Comparison of ENCODE assay signal across 1 cellular context in genomic region chr20:44354979-44355502, GRCh38.
TF ChIP-seq lines count a peak whose summit lies in the region.

No MANE protein-coding gene starts in this region.

TF ChIP-seq in HepG2, 621 proteins besides CTCF, POLR2A, EP300 and RAD21 (continued from another document and continues in another):
- no peak; the same call in 1 of the 2 replicates for TF ChIP-seq ZNF431 (CRISPR knock-in tag; IDR thresholded peaks at IDR 0.05; ENCODE audit: borderline replicate concordance, low read depth)
- no peak for TF ChIP-seq KDM3A (CRISPR knock-in tag; IDR thresholded peaks at IDR 0.05; ENCODE audit: low read depth)
- no peak for TF ChIP-seq ZBTB38 (CRISPR knock-in tag; IDR thresholded peaks at IDR 0.05)
- TF ChIP-seq ELF1 (CRISPR knock-in tag; IDR thresholded peaks at IDR 0.05), result 0 out of 2 replicates have a peak, but pooled peaks have one; percentile 53
- no peak for TF ChIP-seq BCL6 (CRISPR knock-in tag; IDR thresholded peaks at IDR 0.05)
- TF ChIP-seq ZNF605 (CRISPR knock-in tag; IDR thresholded peaks at IDR 0.05), result no peak
- TF ChIP-seq MLLT10 (CRISPR knock-in tag; IDR thresholded peaks at IDR 0.05), result no peak
- no peak for TF ChIP-seq LBX2 (CRISPR knock-in tag; IDR thresholded peaks at IDR 0.05; ENCODE audit: borderline replicate concordance)
- no peak for TF ChIP-seq TOE1 (CRISPR knock-in tag; IDR thresholded peaks at IDR 0.05)
- TF ChIP-seq ZNF674 (CRISPR knock-in tag; IDR thresholded peaks at IDR 0.05; ENCODE audit: low read depth), result no peak
- TF ChIP-seq KDM2A (CRISPR knock-in tag; IDR thresholded peaks at IDR 0.05; ENCODE audit: borderline replicate concordance, low read depth), result no peak
- no peak for TF ChIP-seq HNRNPUL1 (IDR thresholded peaks at IDR 0.05; ENCODE audit: low read depth, low read length)
- TF ChIP-seq BATF2 (CRISPR knock-in tag; IDR thresholded peaks at IDR 0.05), result no peak
- TF ChIP-seq SKI (IDR thresholded peaks at IDR 0.05; ENCODE audit: partially characterized antibody), result no peak
- TF ChIP-seq ZMYM4 (CRISPR knock-in tag; IDR thresholded peaks at IDR 0.05), result no peak
- TF ChIP-seq ZBTB20 (CRISPR knock-in tag; IDR thresholded peaks at IDR 0.05; ENCODE audit: borderline replicate concordance, low read depth), result no peak
- TF ChIP-seq BRD4 (CRISPR knock-in tag; IDR thresholded peaks at IDR 0.05), result no peak
- TF ChIP-seq, protein P1, sequence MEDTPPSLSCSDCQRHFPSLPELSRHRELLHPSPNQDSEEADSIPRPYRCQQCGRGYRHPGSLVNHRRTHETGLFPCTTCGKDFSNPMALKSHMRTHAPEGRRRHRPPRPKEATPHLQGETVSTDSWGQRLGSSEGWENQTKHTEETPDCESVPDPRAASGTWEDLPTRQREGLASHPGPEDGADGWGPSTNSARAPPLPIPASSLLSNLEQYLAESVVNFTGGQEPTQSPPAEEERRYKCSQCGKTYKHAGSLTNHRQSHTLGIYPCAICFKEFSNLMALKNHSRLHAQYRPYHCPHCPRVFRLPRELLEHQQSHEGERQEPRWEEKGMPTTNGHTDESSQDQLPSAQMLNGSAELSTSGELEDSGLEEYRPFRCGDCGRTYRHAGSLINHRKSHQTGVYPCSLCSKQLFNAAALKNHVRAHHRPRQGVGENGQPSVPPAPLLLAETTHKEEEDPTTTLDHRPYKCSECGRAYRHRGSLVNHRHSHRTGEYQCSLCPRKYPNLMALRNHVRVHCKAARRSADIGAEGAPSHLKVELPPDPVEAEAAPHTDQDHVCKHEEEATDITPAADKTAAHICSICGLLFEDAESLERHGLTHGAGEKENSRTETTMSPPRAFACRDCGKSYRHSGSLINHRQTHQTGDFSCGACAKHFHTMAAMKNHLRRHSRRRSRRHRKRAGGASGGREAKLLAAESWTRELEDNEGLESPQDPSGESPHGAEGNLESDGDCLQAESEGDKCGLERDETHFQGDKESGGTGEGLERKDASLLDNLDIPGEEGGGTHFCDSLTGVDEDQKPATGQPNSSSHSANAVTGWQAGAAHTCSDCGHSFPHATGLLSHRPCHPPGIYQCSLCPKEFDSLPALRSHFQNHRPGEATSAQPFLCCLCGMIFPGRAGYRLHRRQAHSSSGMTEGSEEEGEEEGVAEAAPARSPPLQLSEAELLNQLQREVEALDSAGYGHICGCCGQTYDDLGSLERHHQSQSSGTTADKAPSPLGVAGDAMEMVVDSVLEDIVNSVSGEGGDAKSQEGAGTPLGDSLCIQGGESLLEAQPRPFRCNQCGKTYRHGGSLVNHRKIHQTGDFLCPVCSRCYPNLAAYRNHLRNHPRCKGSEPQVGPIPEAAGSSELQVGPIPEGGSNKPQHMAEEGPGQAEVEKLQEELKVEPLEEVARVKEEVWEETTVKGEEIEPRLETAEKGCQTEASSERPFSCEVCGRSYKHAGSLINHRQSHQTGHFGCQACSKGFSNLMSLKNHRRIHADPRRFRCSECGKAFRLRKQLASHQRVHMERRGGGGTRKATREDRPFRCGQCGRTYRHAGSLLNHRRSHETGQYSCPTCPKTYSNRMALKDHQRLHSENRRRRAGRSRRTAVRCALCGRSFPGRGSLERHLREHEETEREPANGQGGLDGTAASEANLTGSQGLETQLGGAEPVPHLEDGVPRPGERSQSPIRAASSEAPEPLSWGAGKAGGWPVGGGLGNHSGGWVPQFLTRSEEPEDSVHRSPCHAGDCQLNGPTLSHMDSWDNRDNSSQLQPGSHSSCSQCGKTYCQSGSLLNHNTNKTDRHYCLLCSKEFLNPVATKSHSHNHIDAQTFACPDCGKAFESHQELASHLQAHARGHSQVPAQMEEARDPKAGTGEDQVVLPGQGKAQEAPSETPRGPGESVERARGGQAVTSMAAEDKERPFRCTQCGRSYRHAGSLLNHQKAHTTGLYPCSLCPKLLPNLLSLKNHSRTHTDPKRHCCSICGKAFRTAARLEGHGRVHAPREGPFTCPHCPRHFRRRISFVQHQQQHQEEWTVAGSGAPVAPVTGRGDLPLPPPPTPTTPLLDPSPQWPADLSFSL (CRISPR knock-in tag; IDR thresholded peaks at IDR 0.05), result no peak
- TF ChIP-seq ZNF556 (CRISPR knock-in tag; IDR thresholded peaks at IDR 0.05; ENCODE audit: borderline replicate concordance), result no peak
- no peak for TF ChIP-seq ATF6 (CRISPR knock-in tag; conservative IDR thresholded peaks at IDR 0.05)
- TF ChIP-seq ZNF598 (CRISPR knock-in tag; IDR thresholded peaks at IDR 0.05; ENCODE audit: borderline replicate concordance), result no peak
- peak; percentile 61 for TF ChIP-seq ASH2L (IDR thresholded peaks at IDR 0.05; ENCODE audit: insufficient read length, low read depth, low read length)
- TF ChIP-seq GTF2F1 (IDR thresholded peaks at IDR 0.05; ENCODE audit: low read length), result no peak
- TF ChIP-seq, protein P2, sequence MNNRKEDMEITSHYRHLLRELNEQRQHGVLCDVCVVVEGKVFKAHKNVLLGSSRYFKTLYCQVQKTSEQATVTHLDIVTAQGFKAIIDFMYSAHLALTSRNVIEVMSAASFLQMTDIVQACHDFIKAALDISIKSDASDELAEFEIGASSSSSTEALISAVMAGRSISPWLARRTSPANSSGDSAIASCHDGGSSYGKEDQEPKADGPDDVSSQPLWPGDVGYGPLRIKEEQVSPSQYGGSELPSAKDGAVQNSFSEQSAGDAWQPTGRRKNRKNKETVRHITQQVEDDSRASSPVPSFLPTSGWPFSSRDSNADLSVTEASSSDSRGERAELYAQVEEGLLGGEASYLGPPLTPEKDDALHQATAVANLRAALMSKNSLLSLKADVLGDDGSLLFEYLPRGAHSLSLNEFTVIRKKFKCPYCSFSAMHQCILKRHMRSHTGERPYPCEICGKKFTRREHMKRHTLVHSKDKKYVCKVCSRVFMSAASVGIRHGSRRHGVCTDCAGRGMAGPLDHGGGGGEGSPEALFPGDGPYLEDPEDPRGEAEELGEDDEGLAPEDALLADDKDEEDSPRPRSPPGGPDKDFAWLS (CRISPR knock-in tag; IDR thresholded peaks at IDR 0.05; ENCODE audit: borderline replicate concordance), result no peak
- TF ChIP-seq MAFG (CRISPR knock-in tag; IDR thresholded peaks at IDR 0.05), result no peak
- no peak for TF ChIP-seq XRCC5 (optimal IDR thresholded peaks at IDR 0.05; ENCODE audit: low read length)
- TF ChIP-seq, protein P3, sequence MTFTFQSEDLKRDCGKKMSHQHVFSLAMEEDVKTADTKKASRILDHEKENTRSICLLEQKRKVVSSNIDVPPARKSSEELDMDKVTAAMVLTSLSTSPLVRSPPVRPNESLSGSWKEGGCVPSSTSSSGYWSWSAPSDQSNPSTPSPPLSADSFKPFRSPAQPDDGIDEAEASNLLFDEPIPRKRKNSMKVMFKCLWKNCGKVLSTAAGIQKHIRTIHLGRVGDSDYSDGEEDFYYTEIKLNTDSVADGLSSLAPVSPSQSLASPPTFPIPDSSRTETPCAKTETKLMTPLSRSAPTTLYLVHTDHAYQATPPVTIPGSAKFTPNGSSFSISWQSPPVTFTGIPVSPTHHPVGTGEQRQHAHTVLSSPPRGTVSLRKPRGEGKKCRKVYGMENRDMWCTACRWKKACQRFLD (CRISPR knock-in tag; IDR thresholded peaks at IDR 0.05; ENCODE audit: borderline replicate concordance), result no peak
- no peak for TF ChIP-seq ZNF766 (CRISPR knock-in tag; IDR thresholded peaks at IDR 0.05; ENCODE audit: borderline replicate concordance)
- no peak for TF ChIP-seq ZNF354B (CRISPR knock-in tag; IDR thresholded peaks at IDR 0.05)
- no peak for TF ChIP-seq SOX6 (IDR thresholded peaks at IDR 0.05)
- TF ChIP-seq SOX6 (CRISPR knock-in tag; IDR thresholded peaks at IDR 0.05), result no peak
- TF ChIP-seq NR2F6 (IDR thresholded peaks at IDR 0.05), result peak; percentile 10; the same call in 1 of the 2 replicates
- TF ChIP-seq NR2F6 (CRISPR knock-in tag; IDR thresholded peaks at IDR 0.05), result no peak
- TF ChIP-seq CREM (IDR thresholded peaks at IDR 0.05), result no peak
- TF ChIP-seq CREM (CRISPR knock-in tag; IDR thresholded peaks at IDR 0.05), result no peak
- TF ChIP-seq, protein P4, sequence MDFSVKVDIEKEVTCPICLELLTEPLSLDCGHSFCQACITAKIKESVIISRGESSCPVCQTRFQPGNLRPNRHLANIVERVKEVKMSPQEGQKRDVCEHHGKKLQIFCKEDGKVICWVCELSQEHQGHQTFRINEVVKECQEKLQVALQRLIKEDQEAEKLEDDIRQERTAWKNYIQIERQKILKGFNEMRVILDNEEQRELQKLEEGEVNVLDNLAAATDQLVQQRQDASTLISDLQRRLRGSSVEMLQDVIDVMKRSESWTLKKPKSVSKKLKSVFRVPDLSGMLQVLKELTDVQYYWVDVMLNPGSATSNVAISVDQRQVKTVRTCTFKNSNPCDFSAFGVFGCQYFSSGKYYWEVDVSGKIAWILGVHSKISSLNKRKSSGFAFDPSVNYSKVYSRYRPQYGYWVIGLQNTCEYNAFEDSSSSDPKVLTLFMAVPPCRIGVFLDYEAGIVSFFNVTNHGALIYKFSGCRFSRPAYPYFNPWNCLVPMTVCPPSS (IDR thresholded peaks at IDR 0.05), result no peak
- TF ChIP-seq HCFC1 (IDR thresholded peaks at IDR 0.05; ENCODE audit: low read depth, low read length), result no peak
- TF ChIP-seq ZNF329 (CRISPR knock-in tag; IDR thresholded peaks at IDR 0.05; ENCODE audit: low read depth), result no peak; the same call in 1 of the 2 replicates
- TF ChIP-seq ZNF552 (CRISPR knock-in tag; IDR thresholded peaks at IDR 0.05; ENCODE audit: borderline replicate concordance), result no peak
- TF ChIP-seq, protein P5, sequence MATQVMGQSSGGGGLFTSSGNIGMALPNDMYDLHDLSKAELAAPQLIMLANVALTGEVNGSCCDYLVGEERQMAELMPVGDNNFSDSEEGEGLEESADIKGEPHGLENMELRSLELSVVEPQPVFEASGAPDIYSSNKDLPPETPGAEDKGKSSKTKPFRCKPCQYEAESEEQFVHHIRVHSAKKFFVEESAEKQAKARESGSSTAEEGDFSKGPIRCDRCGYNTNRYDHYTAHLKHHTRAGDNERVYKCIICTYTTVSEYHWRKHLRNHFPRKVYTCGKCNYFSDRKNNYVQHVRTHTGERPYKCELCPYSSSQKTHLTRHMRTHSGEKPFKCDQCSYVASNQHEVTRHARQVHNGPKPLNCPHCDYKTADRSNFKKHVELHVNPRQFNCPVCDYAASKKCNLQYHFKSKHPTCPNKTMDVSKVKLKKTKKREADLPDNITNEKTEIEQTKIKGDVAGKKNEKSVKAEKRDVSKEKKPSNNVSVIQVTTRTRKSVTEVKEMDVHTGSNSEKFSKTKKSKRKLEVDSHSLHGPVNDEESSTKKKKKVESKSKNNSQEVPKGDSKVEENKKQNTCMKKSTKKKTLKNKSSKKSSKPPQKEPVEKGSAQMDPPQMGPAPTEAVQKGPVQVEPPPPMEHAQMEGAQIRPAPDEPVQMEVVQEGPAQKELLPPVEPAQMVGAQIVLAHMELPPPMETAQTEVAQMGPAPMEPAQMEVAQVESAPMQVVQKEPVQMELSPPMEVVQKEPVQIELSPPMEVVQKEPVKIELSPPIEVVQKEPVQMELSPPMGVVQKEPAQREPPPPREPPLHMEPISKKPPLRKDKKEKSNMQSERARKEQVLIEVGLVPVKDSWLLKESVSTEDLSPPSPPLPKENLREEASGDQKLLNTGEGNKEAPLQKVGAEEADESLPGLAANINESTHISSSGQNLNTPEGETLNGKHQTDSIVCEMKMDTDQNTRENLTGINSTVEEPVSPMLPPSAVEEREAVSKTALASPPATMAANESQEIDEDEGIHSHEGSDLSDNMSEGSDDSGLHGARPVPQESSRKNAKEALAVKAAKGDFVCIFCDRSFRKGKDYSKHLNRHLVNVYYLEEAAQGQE (IDR thresholded peaks at IDR 0.05; ENCODE audit: borderline replicate concordance in 1 of 2, low read depth in 1 of 2, low read length in 2 of 2), result no peak; a peak in 1 of 4 replicates
- TF ChIP-seq ATF1 (CRISPR knock-in tag; IDR thresholded peaks at IDR 0.05), result no peak
- TF ChIP-seq ZNF597 (CRISPR knock-in tag; IDR thresholded peaks at IDR 0.05), result no peak
- 0 out of 2 replicates have a peak, but pooled peaks have one; percentile 11 for TF ChIP-seq ZNF563 (CRISPR knock-in tag; IDR thresholded peaks at IDR 0.05)
- no peak for TF ChIP-seq ZNF224 (CRISPR knock-in tag; IDR thresholded peaks at IDR 0.05)
- TF ChIP-seq SIN3B (IDR thresholded peaks at IDR 0.05; ENCODE audit: low read length), result no peak
- TF ChIP-seq NR1H2 (CRISPR knock-in tag; IDR thresholded peaks at IDR 0.05; ENCODE audit: borderline replicate concordance, low read depth), result no peak
- TF ChIP-seq ZNF549 (CRISPR knock-in tag; IDR thresholded peaks at IDR 0.05), result no peak
- no peak for TF ChIP-seq ZNF234 (CRISPR knock-in tag; conservative IDR thresholded peaks at IDR 0.05)
